1 cellular context compared by ENCODE assay signal in genomic region chr3:107522510-107523360, GRCh38.
TF ChIP-seq lines count a peak whose summit lies in the region.

Gene BBX, plus strand, starts transcription at chr3:107522962. Its CDS starts 187,499 bp downstream, at chr3:107710461.

TF ChIP-seq in HepG2, 621 proteins besides CTCF, POLR2A, EP300 and RAD21 (continued from another document and continues in another):
- TF ChIP-seq ELK4 (CRISPR knock-in tag; IDR thresholded peaks at IDR 0.05; ENCODE audit: borderline replicate concordance) (no peak), ZHX2 (IDR thresholded peaks at IDR 0.05; ENCODE audit: low read depth) (no peak), ZHX2 (CRISPR knock-in tag; IDR thresholded peaks at IDR 0.05; ENCODE audit: borderline replicate concordance) (no peak), TMF1 (CRISPR knock-in tag; IDR thresholded peaks at IDR 0.05; ENCODE audit: low read depth) (no peak), RBM39 (IDR thresholded peaks at IDR 0.05; ENCODE audit: low read depth, low read length, poor library complexity, severe bottlenecking) (no peak), POGZ (CRISPR knock-in tag; IDR thresholded peaks at IDR 0.05) (peak; percentile 34; the same call in 1 of the 2 replicates), SOX13 (IDR thresholded peaks at IDR 0.05) (no peak), SOX13 (CRISPR knock-in tag; conservative IDR thresholded peaks at IDR 0.05 in 1 of 2, IDR thresholded peaks at IDR 0.05 in 1 of 2) (peak in 1 of 2 experiments; percentile 9; a peak in 1 of 4 replicates), ZBTB25 (CRISPR knock-in tag; IDR thresholded peaks at IDR 0.05) (no peak; the same call in 1 of the 2 replicates), ZNF749 (CRISPR knock-in tag; IDR thresholded peaks at IDR 0.05; ENCODE audit: borderline replicate concordance) (no peak), RFX3 (CRISPR knock-in tag; IDR thresholded peaks at IDR 0.05) (no peak), RAD51 (IDR thresholded peaks at IDR 0.05; ENCODE audit: borderline replicate concordance) (no peak), MIER2 (CRISPR knock-in tag; IDR thresholded peaks at IDR 0.05) (no peak), ZNF546 (CRISPR knock-in tag; conservative IDR thresholded peaks at IDR 0.05) (no peak), ZNF33A (CRISPR knock-in tag; IDR thresholded peaks at IDR 0.05; ENCODE audit: borderline replicate concordance) (no peak), MAZ (IDR thresholded peaks at IDR 0.05; ENCODE audit: borderline replicate concordance, low read depth, low read length) (no peak), MAZ (CRISPR knock-in tag; IDR thresholded peaks at IDR 0.05; ENCODE audit: low read depth) (no peak), SNAI1 (CRISPR knock-in tag; IDR thresholded peaks at IDR 0.05; ENCODE audit: borderline replicate concordance) (no peak), PHF21A (CRISPR knock-in tag; IDR thresholded peaks at IDR 0.05) (peak; percentile 47; the same call in 1 of the 2 replicates), GPBP1L1 (CRISPR knock-in tag; IDR thresholded peaks at IDR 0.05) (no peak), FOXO4 (CRISPR knock-in tag; conservative IDR thresholded peaks at IDR 0.05) (no peak), KMT2A (CRISPR knock-in tag; IDR thresholded peaks at IDR 0.05) (no peak), PHF20 (CRISPR knock-in tag; IDR thresholded peaks at IDR 0.05) (no peak), KDM5A (IDR thresholded peaks at IDR 0.05; ENCODE audit: borderline replicate concordance, low read length) (no peak), SIX4 (CRISPR knock-in tag; IDR thresholded peaks at IDR 0.05) (no peak), KMT2B (CRISPR knock-in tag; IDR thresholded peaks at IDR 0.05) (peak; percentile 58; the same call in 1 of the 2 replicates), IRF2 (CRISPR knock-in tag; IDR thresholded peaks at IDR 0.05) (peak; percentile 70; the same call in 1 of the 2 replicates), XBP1 (CRISPR knock-in tag; IDR thresholded peaks at IDR 0.05) (no peak), ZNF513 (CRISPR knock-in tag; conservative IDR thresholded peaks at IDR 0.05) (no peak), ZNF580 (CRISPR knock-in tag; IDR thresholded peaks at IDR 0.05; ENCODE audit: borderline replicate concordance, low read depth) (no peak), ZNF614 (CRISPR knock-in tag; IDR thresholded peaks at IDR 0.05; ENCODE audit: borderline replicate concordance) (no peak), ZNF264 (CRISPR knock-in tag; IDR thresholded peaks at IDR 0.05) (peak; percentile 84; the same call in 1 of the 2 replicates), EED (CRISPR knock-in tag; IDR thresholded peaks at IDR 0.05) (no peak), RORA (CRISPR knock-in tag; IDR thresholded peaks at IDR 0.05) (no peak), MIER3 (CRISPR knock-in tag; IDR thresholded peaks at IDR 0.05; ENCODE audit: borderline replicate concordance) (no peak; the same call in 1 of the 2 replicates), MNT (IDR thresholded peaks at IDR 0.05) (no peak), AHDC1 (CRISPR knock-in tag; IDR thresholded peaks at IDR 0.05; ENCODE audit: borderline replicate concordance) (no peak), SALL1 (CRISPR knock-in tag; IDR thresholded peaks at IDR 0.05) (peak; percentile 32; the same call in 1 of the 2 replicates), ZNF263 (CRISPR knock-in tag; IDR thresholded peaks at IDR 0.05) (no peak), ATF2 (CRISPR knock-in tag; IDR thresholded peaks at IDR 0.05) (no peak)
